In the genomic region with DNA sequence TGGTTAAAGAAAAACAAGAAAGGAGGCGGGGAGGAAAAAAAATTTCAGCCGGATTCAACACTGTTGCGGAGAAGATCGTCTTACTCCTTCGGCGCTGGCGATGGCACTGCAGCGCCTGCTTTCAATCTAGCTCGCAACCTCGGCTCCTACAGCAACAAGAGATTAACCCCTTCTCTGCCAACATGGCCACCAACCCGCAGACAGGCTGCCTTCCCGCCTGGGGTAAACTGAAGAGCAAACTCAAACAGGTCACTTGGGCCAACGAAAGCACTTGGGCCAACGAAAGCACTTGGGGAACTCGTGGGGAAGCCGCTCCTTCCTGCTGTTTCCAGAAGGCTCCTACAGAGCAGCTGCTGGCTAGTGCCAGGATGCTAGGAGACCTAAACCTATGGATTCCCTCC, we compare ENCODE assay signal across 10 cellular contexts.
A peak's percentile ranks its signal among the peaks of the same experiment; 100 is the strongest.
DNase-seq lines count a peak whose midpoint lies in the region; ATAC-seq and TF ChIP-seq lines count a peak whose summit lies in the region.
"Had no signal": no experiment of that assay in that cellular context is flagged by ENCODE, and none has a peak within 500 bp of the region (broad histone marks: within the 10 kb centered on the region; RNA-seq: fewer than 3 reads in every experiment).

No MANE protein-coding gene starts in this region.

- BruUV-seq in Calu3 (replicated peaks; lab: Mats Ljungman, UMichigan): no TSS peak

- TF ChIP-seq POLR2A in gastrocnemius medialis (IDR thresholded peaks at IDR 0.05): no peak

- H3K4me1 Mint-ChIP-seq in Calu3 (ENCODE audit: low read depth, unreplicated experiment): peaks cover 22% of the 10 kb centered on the region
- no peaks in the 10 kb centered on the region for H3K4me1 Mint-ChIP-seq in stimulated activated effector memory CD8-positive, alpha-beta T cell treated with anti-CD3 and anti-CD28 coated beads, Interleukin-12 subunit alpha, Interleukin-12 subunit beta, amount 100 ng/mL, for 72 hours

- DNase-seq in GOT3 (lab: John Stamatoyannopoulos, UW) (peak; percentile 7), dedifferentiated amniotic fluid mesenchymal stem cell (ENCODE audit: extremely low spot score) (peak; percentile 31), inferior parietal cortex (ENCODE audit: extremely low spot score) (peak; percentile 68), gastrocnemius medialis (peak in 1 of 2 donors; percentile 15), Calu3 (no peak), NCI-H187 treated with DMSO at 0.1 percent for 48 hours (lab: John Stamatoyannopoulos, UW) (no peak), CD1c-positive myeloid dendritic cell (ENCODE audit: extremely low spot score) (no peak)
- DNase-seq in stimulated activated effector memory CD8-positive, alpha-beta T cell treated with anti-CD3 and anti-CD28 coated beads, Interleukin-12 subunit alpha, Interleukin-12 subunit beta, amount 100 ng/mL, for 72 hours (ENCODE audit: low spot score in 2 of 2): no peak
- DNase-seq: activated CD8-positive, alpha-beta T cell treated with anti-CD3 and anti-CD28 coated beads, Interleukin-2, amount 10 ng/mL, durations not matched to agents 7 days and 5 days; DMS79 had no signal

- H3K27ac Mint-ChIP-seq in Calu3 (ENCODE audit: unreplicated experiment): no peak overlapping the region
- H3K27ac Mint-ChIP-seq in stimulated activated effector memory CD8-positive, alpha-beta T cell treated with anti-CD3 and anti-CD28 coated beads, Interleukin-12 subunit alpha, Interleukin-12 subunit beta, amount 100 ng/mL, for 72 hours: no peak overlapping the region
- H3K27ac Mint-ChIP-seq: activated CD8-positive, alpha-beta T cell treated with anti-CD3 and anti-CD28 coated beads, Interleukin-2, amount 10 ng/mL, durations not matched to agents 7 days and 5 days had no signal

- no peaks in the 10 kb centered on the region for H3K9me3 Mint-ChIP-seq in Calu3 (ENCODE audit: low read depth, unreplicated experiment)
- no peaks in the 10 kb centered on the region for H3K9me3 Mint-ChIP-seq in stimulated activated effector memory CD8-positive, alpha-beta T cell treated with anti-CD3 and anti-CD28 coated beads, Interleukin-12 subunit alpha, Interleukin-12 subunit beta, amount 100 ng/mL, for 72 hours

- no peaks in the 10 kb centered on the region for H3K27me3 ChIP-seq in gastrocnemius medialis

- H3K9me3 ChIP-seq in gastrocnemius medialis: no peaks in the 10 kb centered on the region

- H3K36me3 ChIP-seq in gastrocnemius medialis: no peaks in the 10 kb centered on the region

- TF ChIP-seq CTCF in gastrocnemius medialis (IDR thresholded peaks at IDR 0.05 in 4 of 5, conservative IDR thresholded peaks at IDR 0.05 in 1 of 5) (no peak), Calu3 (IDR thresholded peaks at IDR 0.05; ENCODE audit: unreplicated experiment) (no peak)

- H3K4me3 Mint-ChIP-seq in Calu3 (ENCODE audit: low read depth, unreplicated experiment): no peak overlapping the region
- no peak overlapping the region for H3K4me3 Mint-ChIP-seq in stimulated activated effector memory CD8-positive, alpha-beta T cell treated with anti-CD3 and anti-CD28 coated beads, Interleukin-12 subunit alpha, Interleukin-12 subunit beta, amount 100 ng/mL, for 72 hours
- H3K4me3 Mint-ChIP-seq: activated CD8-positive, alpha-beta T cell treated with anti-CD3 and anti-CD28 coated beads, Interleukin-2, amount 10 ng/mL, durations not matched to agents 7 days and 5 days had no signal

- no peaks in the 10 kb centered on the region for H3K36me3 Mint-ChIP-seq in Calu3 (ENCODE audit: insufficient read depth, unreplicated experiment)
- H3K36me3 Mint-ChIP-seq in stimulated activated effector memory CD8-positive, alpha-beta T cell treated with anti-CD3 and anti-CD28 coated beads, Interleukin-12 subunit alpha, Interleukin-12 subunit beta, amount 100 ng/mL, for 72 hours: no peaks in the 10 kb centered on the region

- in situ Hi-C loops in gastrocnemius medialis (cut with MboI; ENCODE audit: low sequenced_read_pairs in 4 of 4): no loop called here

- no peak overlapping the region for H3K27ac ChIP-seq in gastrocnemius medialis

- intact Hi-C loops in gastrocnemius medialis (cut with DNase I; ENCODE audit: low total_unique reads) (no loop called here), Calu3 (cut with micrococcal nuclease; ENCODE audit: unreplicated experiment) (loop anchor here (10.0 kb wide), 1 partner anchor 101 kb away; no protein-coding TSS in a partner anchor)

- H3K4me1 ChIP-seq in gastrocnemius medialis: peaks cover 5 to 15% of the 10 kb centered on the region in 2 donors

- H3K27me3 Mint-ChIP-seq in Calu3 (ENCODE audit: unreplicated experiment): no peaks in the 10 kb centered on the region

- peak; percentile 40 to 48 for ATAC-seq in gastrocnemius medialis
- ATAC-seq in stimulated activated effector memory CD8-positive, alpha-beta T cell treated with anti-CD3 and anti-CD28 coated beads, Interleukin-12 subunit alpha, Interleukin-12 subunit beta, amount 100 ng/mL, for 72 hours: no peak
- ATAC-seq: activated CD8-positive, alpha-beta T cell treated with anti-CD3 and anti-CD28 coated beads, Interleukin-2, amount 10 ng/mL, durations not matched to agents 7 days and 5 days had no signal

- peak overlapping the region; percentile 24 to 54 (median 40) for H3K4me3 ChIP-seq in gastrocnemius medialis

- CTCF ChIA-PET in Calu3 (lab: Charles Lee): no interaction called here

Comparison
In these comparisons a context has a peak if more than half of its experiments do, and no peak if none do; other contexts are left out.
1. DNase-seq: peak in GOT3 (single experiment), dedifferentiated amniotic fluid mesenchymal stem cell (single experiment) and inferior parietal cortex (single experiment); none in Calu3 (single experiment), NCI-H187 treated with DMSO at 0.1 percent for 48 hours (single experiment), stimulated activated effector memory CD8-positive, alpha-beta T cell treated with anti-CD3 and anti-CD28 coated beads, Interleukin-12 subunit alpha, Interleukin-12 subunit beta, amount 100 ng/mL, for 72 hours (0 of 2) and CD1c-positive myeloid dendritic cell (single experiment).